8 cellular contexts compared by ENCODE assay signal in genomic region chr12:14394317-14395058, GRCh38. TPM values are rescaled to one million over a fixed set of nuclear protein-coding genes. Genes with fewer than 3 reads are reported as not detected.
DNase-seq lines count a peak whose midpoint lies in the region; ATAC-seq, FAIRE-seq and TF ChIP-seq lines count a peak whose summit lies in the region.

No MANE protein-coding gene starts in this region.

- H3K9me2 ChIP-seq in OCI-LY1 (ENCODE audit: low read depth, low read length), result no peaks in the 10 kb centered on the region

- H4K20me1 ChIP-seq in OCI-LY1 (ENCODE audit: insufficient read depth, low read length), result no peaks in the 10 kb centered on the region

- FAIRE-seq in small intestine (lab: Jason Lieb, UNC), result no peak

- H3K4me1 ChIP-seq in OCI-LY1 (ENCODE audit: insufficient read depth, low read length, severe bottlenecking) (peaks cover 27% of the 10 kb centered on the region), body of pancreas (peaks cover 61% of the 10 kb centered on the region), small intestine (ENCODE audit: control insufficient read depth in 2 of 2, insufficient read depth in 1 of 2, low read depth in 1 of 2, low read length in 1 of 2) (peaks cover 0 to 2% of the 10 kb centered on the region in 2 donors)

- intact Hi-C loops in body of pancreas (cut with DNase I), result no loop called here

- peak overlapping the region; percentile 7 for H3K4me2 ChIP-seq in OCI-LY1 (ENCODE audit: low read length)

- H3K9me3 ChIP-seq in OCI-LY1 (ENCODE audit: low read length) (no peaks in the 10 kb centered on the region), body of pancreas (no peaks in the 10 kb centered on the region), small intestine (ENCODE audit: control insufficient read depth, low read depth) (no peaks in the 10 kb centered on the region)

- no peaks in the 10 kb centered on the region for H3F3A ChIP-seq in OCI-LY1 (ENCODE audit: insufficient read depth, low read length)

- TF ChIP-seq CTCF in OCI-LY1 (IDR thresholded peaks at IDR 0.05; ENCODE audit: low read length), result no peak
- TF ChIP-seq CTCF in body of pancreas (IDR thresholded peaks at IDR 0.05), result peak in 5 of 7 experiments; percentile 22 to 43 (median 42)

- TF ChIP-seq POLR2A in body of pancreas (IDR thresholded peaks at IDR 0.05), result peak in 2 of 3 donors; percentile 20 to 26

- H3K27ac ChIP-seq in OCI-LY1 (ENCODE audit: low read depth, low read length, poor library complexity, severe bottlenecking), result peak overlapping the region; percentile 82
- H3K27ac ChIP-seq in body of pancreas, result peak overlapping the region; percentile 4 to 72 (median 42)
- peak overlapping the region; percentile 48 to 81 for H3K27ac ChIP-seq in small intestine (ENCODE audit: low read depth in 1 of 2, low read length in 1 of 2)

- H3K79me2 ChIP-seq in OCI-LY1 (ENCODE audit: insufficient read depth, low read length), result peaks cover 81% of the 10 kb centered on the region

- ATAC-seq in GM21381 (IDR thresholded peaks at IDR 0.05; ENCODE audit: unreplicated experiment) (peak; percentile 56), HG03571 (IDR thresholded peaks at IDR 0.05; ENCODE audit: unreplicated experiment) (peak; percentile 38), body of pancreas (peak; percentile 96)

- H3K4me3 ChIP-seq in OCI-LY1 (ENCODE audit: low read depth, low read length, poor library complexity, severe bottlenecking) (no peak overlapping the region), body of pancreas (no peak overlapping the region), small intestine (ENCODE audit: low read depth in 1 of 2, low read length in 2 of 2) (no peak overlapping the region)

- 1 to 3% methylated on average over 3 of the region's 3 CpGs for WGBS in body of pancreas, 2 donors
- 6 to 14% (median 10%) methylated on average over 3 of the region's 3 CpGs for WGBS in small intestine, 3 donors

- H3K27me3 ChIP-seq in OCI-LY1 (ENCODE audit: insufficient read depth, low read length) (no peaks in the 10 kb centered on the region), body of pancreas (no peaks in the 10 kb centered on the region), small intestine (ENCODE audit: control insufficient read depth in 2 of 2, insufficient read depth in 2 of 2, low read length in 2 of 2) (no peaks in the 10 kb centered on the region)

- H3K36me3 ChIP-seq in OCI-LY1 (ENCODE audit: insufficient read depth, low read length) (peaks cover 39% of the 10 kb centered on the region), body of pancreas (replicated peaks in 1 of 2; ENCODE audit: insufficient read depth in 1 of 2, low read depth in 2 of 2) (no peaks in the 10 kb centered on the region), small intestine (ENCODE audit: control insufficient read depth in 2 of 2, insufficient read depth in 2 of 2, low read length in 2 of 2) (no peaks in the 10 kb centered on the region)

- H2AFZ ChIP-seq in OCI-LY1 (ENCODE audit: low read length), result no peak overlapping the region

- no peak overlapping the region for H3K9ac ChIP-seq in OCI-LY1 (ENCODE audit: low read length)

- DNase-seq in GDM1 (lab: John Stamatoyannopoulos, UW) (peak; percentile 40), body of pancreas (peak; percentile 46 to 73 (median 58)), iPS-NIHi7 (ENCODE audit: extremely low spot score) (peak; percentile 47), small intestine (peak; percentile 61), KG1 (lab: John Stamatoyannopoulos, UW) (no peak)

RNA-seq across cellular contexts. Expression of gene ATF7IP, which starts 29.0 kb away (rescaled TPM):
- total RNA-seq in body of pancreas, result 10 to 100 TPM; 37.6 to 80.8 TPM
- polyA plus RNA-seq in small intestine, result 1 to 10 TPM; 3.5 to 7.8 (median 3.6) TPM

Comparison
In these comparisons a context has a peak if more than half of its experiments do, and no peak if none do; other contexts are left out.
1. ATAC-seq: peak in every context shown above with its lines; median percentile 96 in body of pancreas; 56 in GM21381; 38 in HG03571.